ENCODE assay signal across 15 cellular contexts in genomic region chr19:17121736-17122293, GRCh38. TPM values are rescaled to one million over a fixed set of nuclear protein-coding genes. Genes with fewer than 3 reads are reported as not detected.
DNase-seq lines count a peak whose midpoint lies in the region; ATAC-seq, FAIRE-seq and TF ChIP-seq lines count a peak whose summit lies in the region.
"Had no signal": no experiment of that assay in that cellular context is flagged by ENCODE, and none has a peak within 500 bp of the region (broad histone marks: within the 10 kb centered on the region; RNA-seq: fewer than 3 reads in every experiment).

No MANE protein-coding gene starts in this region.

- no peaks in the 10 kb centered on the region for H3K9me3 Mint-ChIP-seq in CD8-positive, alpha-beta memory T cell
- peaks cover 2% of the 10 kb centered on the region for H3K9me3 Mint-ChIP-seq in astrocyte (ENCODE audit: unreplicated experiment)
- H3K9me3 Mint-ChIP-seq: endodermal cell, neural crest cell had no signal

- no peak overlapping the region for H3K4me2 ChIP-seq in astrocyte (ENCODE audit: low read length)

- POLR2A ChIA-PET in CD8-positive, alpha-beta memory T cell (lab: Charles Lee) = no interaction called here

- no peak overlapping the region for H3K9ac ChIP-seq in astrocyte (ENCODE audit: low read length)

- no peak overlapping the region for H2AFZ ChIP-seq in astrocyte (ENCODE audit: low read depth, low read length)

- no peaks in the 10 kb centered on the region for H3K27me3 ChIP-seq in CD8-positive, alpha-beta memory T cell (ENCODE audit: insufficient read depth, low read length, poor library complexity, severe bottlenecking)
- H3K27me3 ChIP-seq in astrocyte (ENCODE audit: insufficient read depth, low read length) (no peaks in the 10 kb centered on the region), neutrophil (no peaks in the 10 kb centered on the region)
- H3K27me3 ChIP-seq: upper lobe of left lung had no signal

- H3K36me3 ChIP-seq in CD8-positive, alpha-beta memory T cell (ENCODE audit: insufficient read depth, low read length) = no peaks in the 10 kb centered on the region
- H3K36me3 ChIP-seq in astrocyte (ENCODE audit: insufficient read depth, low read length) (no peaks in the 10 kb centered on the region), neutrophil (peaks cover 18% of the 10 kb centered on the region)
- H3K36me3 ChIP-seq: HAP-1 had no signal

- peaks cover 78% of the 10 kb centered on the region for H4K20me1 ChIP-seq in astrocyte (ENCODE audit: insufficient read depth, low read length)

- in situ Hi-C loops in GM13977 (cut with MboI; ENCODE audit: low pct_unique_long_range_greater_than_20kb, low sequenced_read_pairs, unreplicated experiment) = no loop called here

- TF ChIP-seq CTCF in GM13977 (IDR thresholded peaks at IDR 0.05; ENCODE audit: extremely low read depth, insufficient read depth, missing control alignments) (no peak), astrocyte (IDR thresholded peaks at IDR 0.05; ENCODE audit: insufficient read depth, low read depth, low read length) (no peak), neutrophil (IDR thresholded peaks at IDR 0.05) (no peak)

- H3K9me3 ChIP-seq in CD8-positive, alpha-beta memory T cell (ENCODE audit: low read length) = no peaks in the 10 kb centered on the region
- H3K9me3 ChIP-seq in astrocyte (ENCODE audit: insufficient read depth, low read depth, low read length) = no peaks in the 10 kb centered on the region
- no peaks in the 10 kb centered on the region for H3K9me3 ChIP-seq in neutrophil
- H3K9me3 ChIP-seq: HAP-1, upper lobe of left lung had no signal

- peaks cover 84% of the 10 kb centered on the region for H3K79me2 ChIP-seq in astrocyte (ENCODE audit: insufficient read depth, low read length)

- no peak overlapping the region for H3K4me3 ChIP-seq in CD8-positive, alpha-beta memory T cell (ENCODE audit: low read length)
- H3K4me3 ChIP-seq in astrocyte (ENCODE audit: insufficient read depth, low read depth, low read length) = no peak overlapping the region
- no peak overlapping the region for H3K4me3 ChIP-seq in neutrophil (ENCODE audit: low read depth in 1 of 2, low read length in 1 of 2)
- H3K4me3 ChIP-seq: HAP-1, upper lobe of left lung had no signal

- H3K27ac Mint-ChIP-seq in CD8-positive, alpha-beta memory T cell = peak overlapping the region in 7 of 8 donors; percentile 23 to 87 (median 68)
- peak overlapping the region; percentile 41 for H3K27ac Mint-ChIP-seq in astrocyte (ENCODE audit: unreplicated experiment)
- H3K27ac Mint-ChIP-seq: endodermal cell had no signal

- CTCF ChIA-PET in CD8-positive, alpha-beta memory T cell (lab: Charles Lee) = interaction anchor here (1.0 kb wide), 1 partner anchor 62 kb away, joined by 4 read pairs; no protein-coding TSS in a partner anchor

- H3K27me3 Mint-ChIP-seq in CD8-positive, alpha-beta memory T cell = no peaks in the 10 kb centered on the region
- H3K27me3 Mint-ChIP-seq in astrocyte (ENCODE audit: low read depth, unreplicated experiment) = no peaks in the 10 kb centered on the region

- H3K36me3 Mint-ChIP-seq in CD8-positive, alpha-beta memory T cell = peaks cover 0 to 33% (median 4%) of the 10 kb centered on the region in 3 donors
- peaks cover 12% of the 10 kb centered on the region for H3K36me3 Mint-ChIP-seq in astrocyte (ENCODE audit: low read depth, unreplicated experiment)

- ATAC-seq in HG02759 (IDR thresholded peaks at IDR 0.05; ENCODE audit: unreplicated experiment) (no peak), HG03432 (IDR thresholded peaks at IDR 0.05; ENCODE audit: unreplicated experiment) (no peak)
- ATAC-seq: left ventricle myocardium superior had no signal

- peaks cover 37 to 76% (median 74%) of the 10 kb centered on the region in 3 donors for H3K4me1 Mint-ChIP-seq in CD8-positive, alpha-beta memory T cell
- H3K4me1 Mint-ChIP-seq in astrocyte (ENCODE audit: low read depth, unreplicated experiment) = peaks cover 15% of the 10 kb centered on the region

- no peak overlapping the region for H3K27ac ChIP-seq in CD8-positive, alpha-beta memory T cell (ENCODE audit: low read depth, low read length)
- H3K27ac ChIP-seq in astrocyte (ENCODE audit: low read depth, low read length) (peak overlapping the region; percentile 19), neutrophil (peak overlapping the region; percentile 97)

- DNase-seq in CD8-positive, alpha-beta memory T cell = no peak
- peak; percentile 55 for DNase-seq in GM13977 (ENCODE audit: low spot score)
- DNase-seq in astrocyte (ENCODE audit: low read depth) = peak; percentile 95
- no peak for DNase-seq in DMS79 (lab: John Stamatoyannopoulos, UW)
- no peak for DNase-seq in hepatic stellate cell (ENCODE audit: low spot score)
- DNase-seq: endodermal cell, left ventricle myocardium superior, NCI-H1105, NCI-H526 treated with DMSO at 0.1 percent for 48 hours, upper lobe of left lung had no signal

- FAIRE-seq in astrocyte (lab: Jason Lieb, UNC) = peak; percentile 69

- H3K4me1 ChIP-seq in CD8-positive, alpha-beta memory T cell (ENCODE audit: insufficient read depth, low read length) = peaks cover 31% of the 10 kb centered on the region
- H3K4me1 ChIP-seq in astrocyte (ENCODE audit: insufficient read depth, low read length) (peaks cover 18% of the 10 kb centered on the region), neutrophil (ENCODE audit: control insufficient read depth in 1 of 2, insufficient read depth in 1 of 2, low read depth in 1 of 2, low read length in 1 of 2) (peaks cover 76% of the 10 kb centered on the region in 2 experiments)
- H3K4me1 ChIP-seq: HAP-1 had no signal

- no peak overlapping the region for H3K4me3 Mint-ChIP-seq in CD8-positive, alpha-beta memory T cell
- no peak overlapping the region for H3K4me3 Mint-ChIP-seq in astrocyte (ENCODE audit: unreplicated experiment)
- H3K4me3 Mint-ChIP-seq: endodermal cell, neural crest cell had no signal

RNA-seq across cellular contexts. Expression of gene MYO9B, which starts 46.2 kb away (rescaled TPM):
- 100 to 1,000 TPM; 104 to 108 TPM for total RNA-seq in CD8-positive, alpha-beta memory T cell
- polyA plus RNA-seq in CD8-positive, alpha-beta memory T cell = 24.9 TPM
- 117 and 123 TPM in 2 replicates for total RNA-seq in astrocyte

RNA-seq across cellular contexts. Expression of gene HAUS8, which starts 46.6 kb away (rescaled TPM):
- 10 to 100 TPM; 33.4 to 36.4 TPM for total RNA-seq in CD8-positive, alpha-beta memory T cell
- 9.7 TPM for polyA plus RNA-seq in CD8-positive, alpha-beta memory T cell
- 5.6 and 7.6 TPM in 2 replicates for total RNA-seq in astrocyte

Comparison
In these comparisons a context has a peak if more than half of its experiments do, and no peak if none do; other contexts are left out.
1. DNase-seq: peak in GM13977 (single experiment) and astrocyte (single experiment); none in CD8-positive, alpha-beta memory T cell (0 of 5), DMS79 (single experiment) and hepatic stellate cell (single experiment).